28 cellular contexts compared by ENCODE assay signal in the genomic region with DNA sequence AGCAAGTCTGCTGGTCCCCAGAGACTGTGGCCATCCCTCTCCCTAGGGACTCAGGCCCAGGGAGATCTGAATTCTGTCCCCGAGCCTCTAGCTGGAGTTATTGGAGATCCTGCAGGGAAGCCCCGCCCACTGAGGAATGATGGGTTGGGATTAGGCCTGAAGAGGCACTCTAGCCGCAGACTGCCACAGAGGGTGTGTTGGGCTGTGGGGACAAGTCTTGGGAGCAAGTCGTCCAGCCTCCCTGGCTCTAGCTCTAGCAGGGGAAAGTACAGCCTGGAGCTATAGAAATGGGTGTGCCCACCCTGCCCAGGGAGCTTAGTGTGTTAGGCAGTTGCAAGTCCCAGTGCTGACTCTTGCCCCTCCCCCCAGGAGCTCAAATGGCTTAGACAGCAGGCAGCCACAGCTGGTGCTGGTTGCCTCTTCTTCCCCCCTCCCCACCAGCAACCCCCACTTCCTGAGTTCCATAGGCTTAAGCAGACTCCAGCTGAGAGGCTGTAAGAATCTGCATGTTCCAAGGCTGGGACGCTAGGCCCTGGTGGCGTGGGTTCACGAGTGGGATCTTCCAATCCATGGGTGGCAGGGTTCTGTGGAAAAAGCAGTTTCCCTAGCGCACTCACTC.
A peak's percentile ranks its signal among the peaks of the same experiment; 100 is the strongest.
DNase-seq lines count a peak whose midpoint lies in the region; TF ChIP-seq lines count a peak whose summit lies in the region.
"Had no signal": no experiment of that assay in that cellular context is flagged by ENCODE, and none has a peak within 500 bp of the region (broad histone marks: within the 10 kb centered on the region; RNA-seq: fewer than 3 reads in every experiment).

No MANE protein-coding gene starts in this region.

- TF ChIP-seq CTCF in WERI-Rb-1 (IDR thresholded peaks at IDR 0.05; ENCODE audit: low read depth, low read length), result no peak
- no peak for TF ChIP-seq CTCF in esophagus squamous epithelium (IDR thresholded peaks at IDR 0.05)
- no peak for TF ChIP-seq CTCF in BE2C (IDR thresholded peaks at IDR 0.05; ENCODE audit: low read depth, low read length)

- no peak overlapping the region for H3K27ac ChIP-seq in WERI-Rb-1
- H3K27ac ChIP-seq in iPS-20b (ENCODE audit: low read length), result peak overlapping the region; percentile 46
- no peak overlapping the region for H3K27ac ChIP-seq in esophagus squamous epithelium
- H3K27ac ChIP-seq: BLaER1 treated with 17β-estradiol and CSF1 and Interleukin-3, amounts not matched to agents 10 nM and 100 nM; GM23248; pancreas; spleen; suprapubic skin; VCaP had no signal

- peaks cover 11% of the 10 kb centered on the region for H3K9me3 ChIP-seq in WERI-Rb-1 (ENCODE audit: severe bottlenecking)
- H3K9me3 ChIP-seq in iPS-20b (ENCODE audit: insufficient read depth, low read depth, low read length), result no peaks in the 10 kb centered on the region
- H3K9me3 ChIP-seq in esophagus squamous epithelium, result no peaks in the 10 kb centered on the region
- no peaks in the 10 kb centered on the region; the same call in 1 of the 2 replicates for H3K9me3 ChIP-seq in BE2C
- H3K9me3 ChIP-seq: BLaER1 treated with 17β-estradiol and CSF1 and Interleukin-3, amounts not matched to agents 10 nM and 100 nM; Caco-2; pancreas; SK-N-SH; suprapubic skin had no signal

- H3K36me3 ChIP-seq in WERI-Rb-1 (no peaks in the 10 kb centered on the region; the same call in none of the 2 replicates), iPS-20b (ENCODE audit: insufficient read depth, low read depth, low read length) (no peaks in the 10 kb centered on the region), esophagus squamous epithelium (no peaks in the 10 kb centered on the region), BE2C (no peaks in the 10 kb centered on the region)
- H3K36me3 ChIP-seq: BLaER1 treated with 17β-estradiol and CSF1 and Interleukin-3, amounts not matched to agents 10 nM and 100 nM; pancreas; spleen; suprapubic skin had no signal

- H3K27me3 ChIP-seq in WERI-Rb-1 (ENCODE audit: insufficient read depth, low read depth, severe bottlenecking) (no peaks in the 10 kb centered on the region), iPS-20b (ENCODE audit: insufficient read depth, low read length) (no peaks in the 10 kb centered on the region), esophagus squamous epithelium (no peaks in the 10 kb centered on the region), BE2C (no peaks in the 10 kb centered on the region)
- H3K27me3 ChIP-seq: BLaER1 treated with 17β-estradiol and CSF1 and Interleukin-3, amounts not matched to agents 10 nM and 100 nM; pancreas; spleen; suprapubic skin had no signal

- no peak for TF ChIP-seq POLR2A in esophagus squamous epithelium (IDR thresholded peaks at IDR 0.05)

- no peak overlapping the region for H3K9ac ChIP-seq in iPS-20b (ENCODE audit: low read depth, low read length)
- H3K9ac ChIP-seq: BLaER1 treated with 17β-estradiol and CSF1 and Interleukin-3, amounts not matched to agents 10 nM and 100 nM; GM23248; SK-N-SH had no signal

- DNase-seq in D341Med (ENCODE audit: low spot score) (peak; percentile 61), WERI-Rb-1 (peak; percentile 82), esophagus squamous epithelium (lab: John Stamatoyannopoulos, UW) (no peak), NCI-H345 treated with DMSO at 0.1 percent for 48 hours (lab: John Stamatoyannopoulos, UW; ENCODE audit: unreplicated experiment) (no peak), NCI-H1694 (lab: John Stamatoyannopoulos, UW) (no peak), BE2C (no peak)
- DNase-seq in Jurkat, Clone E6-1 (ENCODE audit: low read depth, low spot score), result peak; percentile 20
- DNase-seq: activated CD4-positive, alpha-beta T cell treated with anti-CD3 and anti-CD28 coated beads, Interleukin-2, amount 50 U/mL, for 1 hour; activated CD8-positive, alpha-beta memory T cell treated with anti-CD3 and anti-CD28 coated beads, Interleukin-2, amount 50 U/mL, for 48 hours; anterior cingulate cortex; dermis blood vessel endothelial cell; EL; GM23248; midbrain; naive thymus-derived CD8-positive, alpha-beta T cell; NCI-H146; NCI-H526; RPMI8226; SK-N-SH; spleen; stimulated activated CD4-positive, alpha-beta T cell treated with anti-CD3 and anti-CD28 coated beads, Interleukin-4, amount 100 ng/mL, for 1 hour; stimulated activated naive B cell treated with anti-CD40 and anti-IgM and Interleukin-4, amounts not matched to agents 10 μg/mL and 1 μg/mL and 100 μg/mL, for 72 hours had no signal

- H3K4me3 ChIP-seq in Jurkat, Clone E6-1 (ENCODE audit: low read length), result no peak overlapping the region
- H3K4me3 ChIP-seq in WERI-Rb-1 (ENCODE audit: low read depth, low read length) (no peak overlapping the region), iPS-20b (ENCODE audit: low read length) (0 out of 2 replicates have a peak overlapping the region, but pooled peaks have one; percentile 2), esophagus squamous epithelium (no peak overlapping the region), BE2C (ENCODE audit: low read depth, low read length) (no peak overlapping the region)
- H3K4me3 ChIP-seq: BLaER1 treated with 17β-estradiol and CSF1 and Interleukin-3, amounts not matched to agents 10 nM and 100 nM; GM23248; pancreas; spleen; suprapubic skin had no signal

- intact Hi-C loops in esophagus squamous epithelium (cut with DNase I), result no loop called here

- 91 to 93% methylated on average over 4 of the region's 8 CpGs for WGBS in esophagus squamous epithelium, 2 donors

- H3K4me1 ChIP-seq in iPS-20b (ENCODE audit: insufficient read depth, low read length), result peaks cover 35% of the 10 kb centered on the region
- no peaks in the 10 kb centered on the region for H3K4me1 ChIP-seq in esophagus squamous epithelium
- H3K4me1 ChIP-seq in BE2C, result no peaks in the 10 kb centered on the region
- H3K4me1 ChIP-seq: BLaER1 treated with 17β-estradiol and CSF1 and Interleukin-3, amounts not matched to agents 10 nM and 100 nM; Caco-2; pancreas; suprapubic skin had no signal

Comparison
In these comparisons a context has a peak if more than half of its experiments do, and no peak if none do; other contexts are left out.
1. DNase-seq: peak in D341Med (single experiment), Jurkat, Clone E6-1 (single experiment) and WERI-Rb-1 (single experiment); none in esophagus squamous epithelium (single experiment), NCI-H345 treated with DMSO at 0.1 percent for 48 hours (single experiment), NCI-H1694 (single experiment) and BE2C (single experiment).